In the genomic region with DNA sequence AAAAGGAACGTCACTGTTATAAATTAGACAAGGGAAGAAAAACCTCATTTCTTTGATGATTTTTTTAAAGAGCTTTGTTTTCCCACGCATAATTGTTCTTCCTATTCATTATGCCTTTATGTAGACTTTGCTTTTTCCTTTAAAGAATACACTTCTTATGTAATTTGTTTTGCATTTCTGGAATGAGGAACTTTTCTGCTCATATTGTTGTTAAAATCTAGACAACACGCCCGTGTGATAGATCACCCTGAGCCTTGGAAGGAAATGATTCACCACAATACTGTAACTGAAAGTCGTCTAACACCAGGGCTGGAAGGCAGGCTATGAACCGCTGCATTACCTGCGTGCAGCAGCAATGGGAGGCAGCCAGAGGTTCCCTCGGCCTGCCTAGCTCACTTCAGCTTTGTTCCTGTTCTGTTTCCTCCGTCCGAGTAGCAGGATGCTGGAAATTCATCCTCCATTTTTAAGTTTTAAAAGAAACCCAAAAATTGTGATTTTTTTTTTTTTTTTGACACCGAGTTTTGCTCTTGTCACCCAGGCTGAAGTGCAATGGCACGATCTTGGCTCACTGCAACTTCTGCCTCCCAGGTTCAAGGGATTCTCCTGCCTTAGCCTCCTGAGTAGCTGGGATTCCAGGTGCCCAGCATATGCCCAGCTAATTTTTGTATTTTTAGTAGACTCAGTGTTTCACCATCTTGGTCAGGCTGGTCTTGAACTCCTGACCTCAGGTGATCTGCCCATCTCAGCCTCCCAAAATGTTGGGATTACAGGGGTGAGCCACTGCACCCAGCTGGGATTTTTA, we compare ENCODE assay signal across 1 cellular context.
TF ChIP-seq lines count a peak whose summit lies in the region.

No MANE protein-coding gene starts in this region.

TF ChIP-seq in HepG2, 621 proteins besides CTCF, POLR2A, EP300 and RAD21 (continued from another document and continues in another):
- TF ChIP-seq, protein P1, sequence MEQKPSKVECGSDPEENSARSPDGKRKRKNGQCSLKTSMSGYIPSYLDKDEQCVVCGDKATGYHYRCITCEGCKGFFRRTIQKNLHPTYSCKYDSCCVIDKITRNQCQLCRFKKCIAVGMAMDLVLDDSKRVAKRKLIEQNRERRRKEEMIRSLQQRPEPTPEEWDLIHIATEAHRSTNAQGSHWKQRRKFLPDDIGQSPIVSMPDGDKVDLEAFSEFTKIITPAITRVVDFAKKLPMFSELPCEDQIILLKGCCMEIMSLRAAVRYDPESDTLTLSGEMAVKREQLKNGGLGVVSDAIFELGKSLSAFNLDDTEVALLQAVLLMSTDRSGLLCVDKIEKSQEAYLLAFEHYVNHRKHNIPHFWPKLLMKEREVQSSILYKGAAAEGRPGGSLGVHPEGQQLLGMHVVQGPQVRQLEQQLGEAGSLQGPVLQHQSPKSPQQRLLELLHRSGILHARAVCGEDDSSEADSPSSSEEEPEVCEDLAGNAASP (CRISPR knock-in tag; IDR thresholded peaks at IDR 0.05; ENCODE audit: borderline replicate concordance): no peak
- no peak for TF ChIP-seq TBX3 (IDR thresholded peaks at IDR 0.05; ENCODE audit: borderline replicate concordance)
- TF ChIP-seq ZNF747 (CRISPR knock-in tag; IDR thresholded peaks at IDR 0.05; ENCODE audit: borderline replicate concordance): no peak
- no peak for TF ChIP-seq PRPF4 (IDR thresholded peaks at IDR 0.05; ENCODE audit: low read depth, low read length, poor library complexity, severe bottlenecking)
- TF ChIP-seq, protein P2, sequence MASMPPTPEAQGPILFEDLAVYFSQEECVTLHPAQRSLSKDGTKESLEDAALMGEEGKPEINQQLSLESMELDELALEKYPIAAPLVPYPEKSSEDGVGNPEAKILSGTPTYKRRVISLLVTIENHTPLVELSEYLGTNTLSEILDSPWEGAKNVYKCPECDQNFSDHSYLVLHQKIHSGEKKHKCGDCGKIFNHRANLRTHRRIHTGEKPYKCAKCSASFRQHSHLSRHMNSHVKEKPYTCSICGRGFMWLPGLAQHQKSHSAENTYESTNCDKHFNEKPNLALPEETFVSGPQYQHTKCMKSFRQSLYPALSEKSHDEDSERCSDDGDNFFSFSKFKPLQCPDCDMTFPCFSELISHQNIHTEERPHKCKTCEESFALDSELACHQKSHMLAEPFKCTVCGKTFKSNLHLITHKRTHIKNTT (CRISPR knock-in tag; IDR thresholded peaks at IDR 0.05): no peak
- TF ChIP-seq RBM22 (optimal IDR thresholded peaks at IDR 0.05; ENCODE audit: low read length): no peak
- no peak for TF ChIP-seq ZNF83 (CRISPR knock-in tag; IDR thresholded peaks at IDR 0.05; ENCODE audit: borderline replicate concordance)
- TF ChIP-seq, protein P3, sequence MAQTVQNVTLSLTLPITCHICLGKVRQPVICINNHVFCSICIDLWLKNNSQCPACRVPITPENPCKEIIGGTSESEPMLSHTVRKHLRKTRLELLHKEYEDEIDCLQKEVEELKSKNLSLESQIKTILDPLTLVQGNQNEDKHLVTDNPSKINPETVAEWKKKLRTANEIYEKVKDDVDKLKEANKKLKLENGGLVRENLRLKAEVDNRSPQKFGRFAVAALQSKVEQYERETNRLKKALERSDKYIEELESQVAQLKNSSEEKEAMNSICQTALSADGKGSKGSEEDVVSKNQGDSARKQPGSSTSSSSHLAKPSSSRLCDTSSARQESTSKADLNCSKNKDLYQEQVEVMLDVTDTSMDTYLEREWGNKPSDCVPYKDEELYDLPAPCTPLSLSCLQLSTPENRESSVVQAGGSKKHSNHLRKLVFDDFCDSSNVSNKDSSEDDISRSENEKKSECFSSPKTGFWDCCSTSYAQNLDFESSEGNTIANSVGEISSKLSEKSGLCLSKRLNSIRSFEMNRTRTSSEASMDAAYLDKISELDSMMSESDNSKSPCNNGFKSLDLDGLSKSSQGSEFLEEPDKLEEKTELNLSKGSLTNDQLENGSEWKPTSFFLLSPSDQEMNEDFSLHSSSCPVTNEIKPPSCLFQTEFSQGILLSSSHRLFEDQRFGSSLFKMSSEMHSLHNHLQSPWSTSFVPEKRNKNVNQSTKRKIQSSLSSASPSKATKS (CRISPR knock-in tag; IDR thresholded peaks at IDR 0.05): no peak
- TF ChIP-seq, protein P4, sequence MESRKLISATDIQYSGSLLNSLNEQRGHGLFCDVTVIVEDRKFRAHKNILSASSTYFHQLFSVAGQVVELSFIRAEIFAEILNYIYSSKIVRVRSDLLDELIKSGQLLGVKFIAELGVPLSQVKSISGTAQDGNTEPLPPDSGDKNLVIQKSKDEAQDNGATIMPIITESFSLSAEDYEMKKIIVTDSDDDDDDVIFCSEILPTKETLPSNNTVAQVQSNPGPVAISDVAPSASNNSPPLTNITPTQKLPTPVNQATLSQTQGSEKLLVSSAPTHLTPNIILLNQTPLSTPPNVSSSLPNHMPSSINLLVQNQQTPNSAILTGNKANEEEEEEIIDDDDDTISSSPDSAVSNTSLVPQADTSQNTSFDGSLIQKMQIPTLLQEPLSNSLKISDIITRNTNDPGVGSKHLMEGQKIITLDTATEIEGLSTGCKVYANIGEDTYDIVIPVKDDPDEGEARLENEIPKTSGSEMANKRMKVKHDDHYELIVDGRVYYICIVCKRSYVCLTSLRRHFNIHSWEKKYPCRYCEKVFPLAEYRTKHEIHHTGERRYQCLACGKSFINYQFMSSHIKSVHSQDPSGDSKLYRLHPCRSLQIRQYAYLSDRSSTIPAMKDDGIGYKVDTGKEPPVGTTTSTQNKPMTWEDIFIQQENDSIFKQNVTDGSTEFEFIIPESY (CRISPR knock-in tag; IDR thresholded peaks at IDR 0.05): no peak
- no peak; the same call in 1 of the 2 replicates for TF ChIP-seq MIER3 (CRISPR knock-in tag; IDR thresholded peaks at IDR 0.05; ENCODE audit: borderline replicate concordance)
- TF ChIP-seq, protein P5, sequence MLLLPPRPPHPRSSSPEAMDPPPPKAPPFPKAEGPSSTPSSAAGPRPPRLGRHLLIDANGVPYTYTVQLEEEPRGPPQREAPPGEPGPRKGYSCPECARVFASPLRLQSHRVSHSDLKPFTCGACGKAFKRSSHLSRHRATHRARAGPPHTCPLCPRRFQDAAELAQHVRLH (CRISPR knock-in tag; IDR thresholded peaks at IDR 0.05; ENCODE audit: borderline replicate concordance, low read depth): no peak
- no peak for TF ChIP-seq ZNF644 (CRISPR knock-in tag; IDR thresholded peaks at IDR 0.05; ENCODE audit: low read depth)
- TF ChIP-seq, protein P6, sequence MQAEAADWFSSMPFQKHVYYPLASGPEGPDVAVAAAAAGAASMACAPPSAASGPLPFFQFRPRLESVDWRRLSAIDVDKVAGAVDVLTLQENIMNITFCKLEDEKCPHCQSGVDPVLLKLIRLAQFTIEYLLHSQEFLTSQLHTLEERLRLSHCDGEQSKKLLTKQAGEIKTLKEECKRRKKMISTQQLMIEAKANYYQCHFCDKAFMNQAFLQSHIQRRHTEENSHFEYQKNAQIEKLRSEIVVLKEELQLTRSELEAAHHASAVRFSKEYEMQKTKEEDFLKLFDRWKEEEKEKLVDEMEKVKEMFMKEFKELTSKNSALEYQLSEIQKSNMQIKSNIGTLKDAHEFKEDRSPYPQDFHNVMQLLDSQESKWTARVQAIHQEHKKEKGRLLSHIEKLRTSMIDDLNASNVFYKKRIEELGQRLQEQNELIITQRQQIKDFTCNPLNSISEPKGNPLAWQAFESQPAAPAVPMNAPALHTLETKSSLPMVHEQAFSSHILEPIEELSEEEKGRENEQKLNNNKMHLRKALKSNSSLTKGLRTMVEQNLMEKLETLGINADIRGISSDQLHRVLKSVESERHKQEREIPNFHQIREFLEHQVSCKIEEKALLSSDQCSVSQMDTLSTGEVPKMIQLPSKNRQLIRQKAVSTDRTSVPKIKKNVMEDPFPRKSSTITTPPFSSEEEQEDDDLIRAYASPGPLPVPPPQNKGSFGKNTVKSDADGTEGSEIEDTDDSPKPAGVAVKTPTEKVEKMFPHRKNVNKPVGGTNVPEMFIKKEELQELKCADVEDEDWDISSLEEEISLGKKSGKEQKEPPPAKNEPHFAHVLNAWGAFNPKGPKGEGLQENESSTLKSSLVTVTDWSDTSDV (CRISPR knock-in tag; IDR thresholded peaks at IDR 0.05): no peak
- TF ChIP-seq ZNF12 (CRISPR knock-in tag; IDR thresholded peaks at IDR 0.05): no peak
- TF ChIP-seq ZNF816 (CRISPR knock-in tag; IDR thresholded peaks at IDR 0.05; ENCODE audit: borderline replicate concordance): no peak; the same call in 1 of the 2 replicates
- no peak for TF ChIP-seq ZNF7 (CRISPR knock-in tag; IDR thresholded peaks at IDR 0.05)
- no peak for TF ChIP-seq EEA1 (CRISPR knock-in tag; IDR thresholded peaks at IDR 0.05; ENCODE audit: borderline replicate concordance)
- TF ChIP-seq, protein P7, sequence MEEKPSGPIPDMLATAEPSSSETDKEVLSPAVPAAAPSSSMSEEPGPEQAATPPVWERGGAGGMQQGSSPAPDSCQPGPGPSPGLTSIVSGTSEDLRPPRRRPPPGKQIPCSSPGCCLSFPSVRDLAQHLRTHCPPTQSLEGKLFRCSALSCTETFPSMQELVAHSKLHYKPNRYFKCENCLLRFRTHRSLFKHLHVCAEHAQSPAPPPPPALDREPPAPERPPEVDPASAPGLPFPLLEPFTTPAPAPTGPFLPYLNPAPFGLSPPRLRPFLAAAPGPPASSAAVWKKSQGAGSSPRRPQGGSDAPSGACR (CRISPR knock-in tag; IDR thresholded peaks at IDR 0.05): no peak; the same call in 1 of the 2 replicates
- TF ChIP-seq ZNF780A (CRISPR knock-in tag; IDR thresholded peaks at IDR 0.05): no peak
- no peak for TF ChIP-seq ZKSCAN8 (CRISPR knock-in tag; IDR thresholded peaks at IDR 0.05; ENCODE audit: borderline replicate concordance)
- peak; percentile 46; the same call in 1 of the 2 replicates for TF ChIP-seq JUND (CRISPR knock-in tag; IDR thresholded peaks at IDR 0.05)
- TF ChIP-seq RARG (CRISPR knock-in tag; IDR thresholded peaks at IDR 0.05; ENCODE audit: low read depth): no peak
- no peak; the same call in 1 of the 2 replicates for TF ChIP-seq RXRA (CRISPR knock-in tag; IDR thresholded peaks at IDR 0.05)
- TF ChIP-seq, protein P8, sequence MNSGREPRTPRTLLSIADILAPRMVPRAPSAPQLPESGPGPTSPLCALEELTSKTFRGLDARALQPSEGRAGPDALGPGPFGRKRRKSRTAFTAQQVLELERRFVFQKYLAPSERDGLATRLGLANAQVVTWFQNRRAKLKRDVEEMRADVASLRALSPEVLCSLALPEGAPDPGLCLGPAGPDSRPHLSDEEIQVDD (CRISPR knock-in tag; IDR thresholded peaks at IDR 0.05; ENCODE audit: borderline replicate concordance): no peak
- no peak for TF ChIP-seq BCL6 (CRISPR knock-in tag; IDR thresholded peaks at IDR 0.05)
- no peak for TF ChIP-seq NFE2L1 (CRISPR knock-in tag; IDR thresholded peaks at IDR 0.05; ENCODE audit: borderline replicate concordance)
- no peak; the same call in 1 of the 2 replicates for TF ChIP-seq BORCS8-MEF2B (CRISPR knock-in tag; IDR thresholded peaks at IDR 0.05)
- no peak; the same call in 1 of the 2 replicates for TF ChIP-seq ZNF335 (CRISPR knock-in tag; IDR thresholded peaks at IDR 0.05)
- TF ChIP-seq ELF3 (CRISPR knock-in tag; IDR thresholded peaks at IDR 0.05): peak; percentile 97
- TF ChIP-seq ZNF761 (CRISPR knock-in tag; conservative IDR thresholded peaks at IDR 0.05): no peak
- TF ChIP-seq BRD4 (CRISPR knock-in tag; IDR thresholded peaks at IDR 0.05): no peak
- TF ChIP-seq, protein P9, sequence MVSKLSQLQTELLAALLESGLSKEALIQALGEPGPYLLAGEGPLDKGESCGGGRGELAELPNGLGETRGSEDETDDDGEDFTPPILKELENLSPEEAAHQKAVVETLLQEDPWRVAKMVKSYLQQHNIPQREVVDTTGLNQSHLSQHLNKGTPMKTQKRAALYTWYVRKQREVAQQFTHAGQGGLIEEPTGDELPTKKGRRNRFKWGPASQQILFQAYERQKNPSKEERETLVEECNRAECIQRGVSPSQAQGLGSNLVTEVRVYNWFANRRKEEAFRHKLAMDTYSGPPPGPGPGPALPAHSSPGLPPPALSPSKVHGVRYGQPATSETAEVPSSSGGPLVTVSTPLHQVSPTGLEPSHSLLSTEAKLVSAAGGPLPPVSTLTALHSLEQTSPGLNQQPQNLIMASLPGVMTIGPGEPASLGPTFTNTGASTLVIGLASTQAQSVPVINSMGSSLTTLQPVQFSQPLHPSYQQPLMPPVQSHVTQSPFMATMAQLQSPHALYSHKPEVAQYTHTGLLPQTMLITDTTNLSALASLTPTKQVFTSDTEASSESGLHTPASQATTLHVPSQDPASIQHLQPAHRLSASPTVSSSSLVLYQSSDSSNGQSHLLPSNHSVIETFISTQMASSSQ (IDR thresholded peaks at IDR 0.05; ENCODE audit: low read depth): no peak
- TF ChIP-seq, protein P9 (CRISPR knock-in tag; IDR thresholded peaks at IDR 0.05; ENCODE audit: borderline replicate concordance): no peak
- TF ChIP-seq ZNF530 (CRISPR knock-in tag; IDR thresholded peaks at IDR 0.05; ENCODE audit: low read depth): no peak
- no peak for TF ChIP-seq ETV6 (CRISPR knock-in tag; conservative IDR thresholded peaks at IDR 0.05)
- TF ChIP-seq, protein P10, sequence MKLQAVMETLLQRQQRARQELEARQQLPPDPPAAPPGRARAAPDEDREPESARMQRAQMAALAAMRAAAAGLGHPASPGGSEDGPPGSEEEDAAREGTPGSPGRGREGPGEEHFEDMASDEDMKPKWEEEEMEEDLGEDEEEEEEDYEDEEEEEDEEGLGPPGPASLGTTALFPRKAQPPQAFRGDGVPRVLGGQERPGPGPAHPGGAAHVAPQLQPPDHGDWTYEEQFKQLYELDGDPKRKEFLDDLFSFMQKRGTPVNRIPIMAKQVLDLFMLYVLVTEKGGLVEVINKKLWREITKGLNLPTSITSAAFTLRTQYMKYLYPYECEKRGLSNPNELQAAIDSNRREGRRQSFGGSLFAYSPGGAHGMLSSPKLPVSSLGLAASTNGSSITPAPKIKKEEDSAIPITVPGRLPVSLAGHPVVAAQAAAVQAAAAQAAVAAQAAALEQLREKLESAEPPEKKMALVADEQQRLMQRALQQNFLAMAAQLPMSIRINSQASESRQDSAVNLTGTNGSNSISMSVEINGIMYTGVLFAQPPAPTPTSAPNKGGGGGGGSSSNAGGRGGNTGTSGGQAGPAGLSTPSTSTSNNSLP (IDR thresholded peaks at IDR 0.05; ENCODE audit: low read depth, low read length): no peak
- no peak for TF ChIP-seq NFYC (CRISPR knock-in tag; IDR thresholded peaks at IDR 0.05)
- no peak for TF ChIP-seq ZBTB1 (CRISPR knock-in tag; IDR thresholded peaks at IDR 0.05; ENCODE audit: borderline replicate concordance)
- no peak for TF ChIP-seq CEBPG (CRISPR knock-in tag; IDR thresholded peaks at IDR 0.05)
- no peak; the same call in 1 of the 2 replicates for TF ChIP-seq POGZ (CRISPR knock-in tag; IDR thresholded peaks at IDR 0.05)
